ENCODE assay signal across 23 cellular contexts in the genomic region with DNA sequence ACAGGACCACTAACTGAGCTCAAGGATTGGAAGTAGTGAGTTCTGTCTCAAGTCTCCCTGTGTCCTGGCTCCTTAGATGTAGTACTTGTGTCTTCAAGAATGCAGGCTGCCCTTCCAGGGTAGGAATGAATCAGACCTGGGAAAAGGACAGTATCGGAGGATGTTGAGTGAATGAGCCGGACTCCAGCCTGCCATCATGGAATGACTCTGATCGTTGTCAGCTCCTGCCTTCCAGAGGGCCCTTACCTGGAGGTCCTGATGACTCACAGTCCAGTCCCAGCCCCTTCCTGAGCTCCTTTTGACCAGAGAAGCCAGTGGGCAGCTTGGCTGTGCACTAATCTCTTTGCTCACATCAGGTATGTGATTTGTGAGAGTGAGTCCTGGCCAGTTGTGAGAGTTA.
DNase-seq lines count a peak whose midpoint lies in the region; ATAC-seq and TF ChIP-seq lines count a peak whose summit lies in the region.
"Had no signal": no experiment of that assay in that cellular context is flagged by ENCODE, and none has a peak within 500 bp of the region (broad histone marks: within the 10 kb centered on the region; RNA-seq: fewer than 3 reads in every experiment).

No MANE protein-coding gene starts in this region.

- CTCF ChIA-PET in activated CD8-positive, alpha-beta memory T cell treated with anti-CD3 and anti-CD28 coated beads, Interleukin-2, amount 10 ng/mL, durations not matched to agents 7 days and 5 days (lab: Charles Lee), result no interaction called here

- peaks cover 29% of the 10 kb centered on the region for H3K4me1 Mint-ChIP-seq in GM23338
- H3K4me1 Mint-ChIP-seq in activated CD8-positive, alpha-beta memory T cell treated with anti-CD3 and anti-CD28 coated beads, Interleukin-2, amount 10 ng/mL, durations not matched to agents 7 days and 5 days, result no peaks in the 10 kb centered on the region
- H3K4me1 Mint-ChIP-seq: CD14-positive monocyte; CD8-positive, alpha-beta memory T cell had no signal

- TF ChIP-seq CTCF in GM23338 (conservative IDR thresholded peaks at IDR 0.05; ENCODE audit: low read depth in 2 of 2), result no peak
- no peak for TF ChIP-seq CTCF in foreskin fibroblast (IDR thresholded peaks at IDR 0.05; ENCODE audit: low read depth, low read length)

- no peak overlapping the region for H4K91ac ChIP-seq in neuronal stem cell (ENCODE audit: low read depth, low read length, poor library complexity)

- H2BK120ac ChIP-seq in neuronal stem cell (ENCODE audit: low read depth, low read length), result no peak overlapping the region

- H3K9me3 Mint-ChIP-seq in GM23338, result no peaks in the 10 kb centered on the region
- no peaks in the 10 kb centered on the region for H3K9me3 Mint-ChIP-seq in activated CD8-positive, alpha-beta memory T cell treated with anti-CD3 and anti-CD28 coated beads, Interleukin-2, amount 10 ng/mL, durations not matched to agents 7 days and 5 days (ENCODE audit: low read depth)
- H3K9me3 Mint-ChIP-seq: CD4-positive, alpha-beta T cell; CD8-positive, alpha-beta memory T cell; HFFc6 had no signal

- H4K8ac ChIP-seq in neuronal stem cell (ENCODE audit: low read depth, low read length), result peak overlapping the region; percentile 68

- H3K4me3 Mint-ChIP-seq in GM23338, result no peak overlapping the region
- H3K4me3 Mint-ChIP-seq in activated CD8-positive, alpha-beta memory T cell treated with anti-CD3 and anti-CD28 coated beads, Interleukin-2, amount 10 ng/mL, durations not matched to agents 7 days and 5 days, result no peak overlapping the region
- H3K4me3 Mint-ChIP-seq: CD14-positive monocyte; CD4-positive, alpha-beta T cell; CD8-positive, alpha-beta memory T cell; HFFc6 had no signal

- H3K4me1 ChIP-seq in neuronal stem cell (ENCODE audit: control insufficient read depth in 2 of 2, insufficient read depth in 1 of 2, low read depth in 1 of 2, low read length in 2 of 2) (peaks cover 4 to 7% of the 10 kb centered on the region in 2 donors), GM23338 (ENCODE audit: insufficient read depth) (peaks cover 30% of the 10 kb centered on the region)
- H3K4me1 ChIP-seq: A549; BE2C; BLaER1 treated with 17β-estradiol and CSF1 and Interleukin-3, amounts not matched to agents 10 nM and 100 nM had no signal

- H2AK5ac ChIP-seq in neuronal stem cell (ENCODE audit: low read depth, low read length), result no peak overlapping the region

- H3K36me3 ChIP-seq in neuronal stem cell (replicated peaks in 1 of 2; ENCODE audit: control insufficient read depth in 2 of 2, insufficient read depth in 2 of 2, low read length in 2 of 2), result no peaks in the 10 kb centered on the region
- H3K36me3 ChIP-seq in GM23338 (ENCODE audit: insufficient read depth), result no peaks in the 10 kb centered on the region
- H3K36me3 ChIP-seq: BE2C; BLaER1 treated with 17β-estradiol and CSF1 and Interleukin-3, amounts not matched to agents 10 nM and 100 nM; HAP-1 had no signal

- H3K18ac ChIP-seq in neuronal stem cell (ENCODE audit: low read length), result no peak overlapping the region

- no peak overlapping the region for H2BK5ac ChIP-seq in neuronal stem cell (ENCODE audit: low read length)

- DNase-seq in islet precursor cell (peak; percentile 94), neuronal stem cell (ENCODE audit: low spot score) (no peak), GM23338 (ENCODE audit: low spot score) (no peak), LoVo (ENCODE audit: low spot score) (no peak), foreskin fibroblast (no peak)
- DNase-seq in activated CD8-positive, alpha-beta memory T cell treated with anti-CD3 and anti-CD28 coated beads, Interleukin-2, amount 10 ng/mL, durations not matched to agents 7 days and 5 days, result no peak
- DNase-seq: 8988T; ACHN; AML-193; BE2C; CD4-positive, alpha-beta T cell; CD8-positive, alpha-beta memory T cell; DMS 273 treated with DMSO at 0.1 percent for 48 hours; DMS53; DMS79 treated with DMSO at 0.1 percent for 48 hours; GF-D8; GOT3; HFFc6 had no signal

- H3K27ac ChIP-seq in angular gyrus (ENCODE audit: low read depth, low read length) (peak overlapping the region; percentile 82), neuronal stem cell (replicated peaks; ENCODE audit: low read length) (no peak overlapping the region), GM23338 (ENCODE audit: low read depth) (no peak overlapping the region)
- H3K27ac ChIP-seq: A549; BLaER1 treated with 17β-estradiol and CSF1 and Interleukin-3, amounts not matched to agents 10 nM and 100 nM had no signal

- no peak overlapping the region for H3K4me2 ChIP-seq in neuronal stem cell (ENCODE audit: insufficient read depth, low read length, poor library complexity, severe bottlenecking)
- H3K4me2 ChIP-seq in GM23338, result no peak overlapping the region
- H3K4me2 ChIP-seq: A549; BLaER1 treated with 17β-estradiol and CSF1 and Interleukin-3, amounts not matched to agents 10 nM and 100 nM had no signal

- ATAC-seq in GM23338, result no peak
- ATAC-seq in activated CD8-positive, alpha-beta memory T cell treated with anti-CD3 and anti-CD28 coated beads, Interleukin-2, amount 10 ng/mL, durations not matched to agents 7 days and 5 days, result no peak
- ATAC-seq: A549 had no signal

- H3K14ac ChIP-seq in neuronal stem cell (ENCODE audit: low read length), result no peak overlapping the region

- WGBS in neuronal stem cell (ENCODE audit: extremely low coverage in 2 of 2, insufficient read length in 2 of 2, insufficient replicate concordance in 1 of 2), 2 donors, result no CpG with 5 or more reads among the region's 3 CpGs

- H3K9ac ChIP-seq in neuronal stem cell (ENCODE audit: low read depth, low read length, poor library complexity), result no peak overlapping the region
- H3K9ac ChIP-seq: BLaER1 treated with 17β-estradiol and CSF1 and Interleukin-3, amounts not matched to agents 10 nM and 100 nM had no signal

- no peaks in the 10 kb centered on the region for H3K27me3 Mint-ChIP-seq in GM23338 (ENCODE audit: insufficient read depth, low read depth, poor library complexity)
- H3K27me3 Mint-ChIP-seq in activated CD8-positive, alpha-beta memory T cell treated with anti-CD3 and anti-CD28 coated beads, Interleukin-2, amount 10 ng/mL, durations not matched to agents 7 days and 5 days, result peaks cover 11% of the 10 kb centered on the region

- H2BK15ac ChIP-seq in neuronal stem cell (ENCODE audit: low read length), result no peak overlapping the region

- no peak overlapping the region for H3K23ac ChIP-seq in neuronal stem cell (ENCODE audit: low read depth, low read length, poor library complexity)

- H3K36me3 Mint-ChIP-seq in GM23338 (ENCODE audit: low read depth), result no peaks in the 10 kb centered on the region
- no peaks in the 10 kb centered on the region for H3K36me3 Mint-ChIP-seq in activated CD8-positive, alpha-beta memory T cell treated with anti-CD3 and anti-CD28 coated beads, Interleukin-2, amount 10 ng/mL, durations not matched to agents 7 days and 5 days
- H3K36me3 Mint-ChIP-seq: CD14-positive monocyte; CD8-positive, alpha-beta memory T cell had no signal

- H3K4me3 ChIP-seq in neuronal stem cell (ENCODE audit: low read length in 2 of 2), result no peak overlapping the region
- no peak overlapping the region for H3K4me3 ChIP-seq in GM23338
- no peak overlapping the region for H3K4me3 ChIP-seq in foreskin fibroblast (ENCODE audit: low read depth in 1 of 2, low read length in 2 of 2)
- H3K4me3 ChIP-seq: A549; BLaER1 treated with 17β-estradiol and CSF1 and Interleukin-3, amounts not matched to agents 10 nM and 100 nM; HAP-1 had no signal

- H3K9me2 ChIP-seq in GM23338 (ENCODE audit: insufficient read depth), result peaks cover 3% of the 10 kb centered on the region; the same call in 1 of the 2 replicates

- H3K27me3 ChIP-seq in neuronal stem cell (ENCODE audit: control insufficient read depth in 3 of 3, insufficient read depth in 3 of 3, low read depth in 1 of 3, low read length in 3 of 3) (peaks cover 0 to 4% (median 0%) of the 10 kb centered on the region in 3 experiments), GM23338 (ENCODE audit: insufficient read depth) (no peaks in the 10 kb centered on the region)
- H3K27me3 ChIP-seq: BE2C; BLaER1 treated with 17β-estradiol and CSF1 and Interleukin-3, amounts not matched to agents 10 nM and 100 nM had no signal

- no peak overlapping the region for H2AFZ ChIP-seq in neuronal stem cell (ENCODE audit: low read length)
- H2AFZ ChIP-seq in GM23338, result no peak overlapping the region

- no peak overlapping the region for H3K4ac ChIP-seq in neuronal stem cell (ENCODE audit: low read length)

- no peak overlapping the region for H3K27ac Mint-ChIP-seq in GM23338
- H3K27ac Mint-ChIP-seq in activated CD8-positive, alpha-beta memory T cell treated with anti-CD3 and anti-CD28 coated beads, Interleukin-2, amount 10 ng/mL, durations not matched to agents 7 days and 5 days, result no peak overlapping the region
- H3K27ac Mint-ChIP-seq: CD14-positive monocyte; CD4-positive, alpha-beta T cell; CD8-positive, alpha-beta memory T cell; HFFc6 had no signal

- H3F3A ChIP-seq in GM23338 (replicated peaks; ENCODE audit: low read depth), result no peaks in the 10 kb centered on the region

- H4K20me1 ChIP-seq in GM23338 (replicated peaks; ENCODE audit: insufficient read depth), result no peaks in the 10 kb centered on the region
- H4K20me1 ChIP-seq: BLaER1 treated with 17β-estradiol and CSF1 and Interleukin-3, amounts not matched to agents 10 nM and 100 nM had no signal

- no peaks in the 10 kb centered on the region for H3K9me3 ChIP-seq in neuronal stem cell (replicated peaks in 1 of 2; ENCODE audit: control insufficient read depth in 2 of 2, insufficient read depth in 1 of 2, low read depth in 1 of 2, low read length in 2 of 2)
- H3K9me3 ChIP-seq: A549; BE2C; BLaER1 treated with 17β-estradiol and CSF1 and Interleukin-3, amounts not matched to agents 10 nM and 100 nM; HAP-1 had no signal

- no peaks in the 10 kb centered on the region for H3K79me2 ChIP-seq in GM23338 (replicated peaks; ENCODE audit: insufficient read depth)

- H3K79me1 ChIP-seq in neuronal stem cell (ENCODE audit: low read depth, low read length), result no peaks in the 10 kb centered on the region

- no peak overlapping the region for H2BK12ac ChIP-seq in neuronal stem cell (ENCODE audit: low read length)

TF ChIP-seq in GM23338, 12 proteins besides CTCF, POLR2A, EP300 and RAD21 (continues in another document):
- TF ChIP-seq NANOG (IDR thresholded peaks at IDR 0.05; ENCODE audit: borderline replicate concordance) (no peak), EZH2 (IDR thresholded peaks at IDR 0.05; ENCODE audit: low read depth, unreplicated experiment) (no peak), ZNF114 (CRISPR knock-in tag; IDR thresholded peaks at IDR 0.05) (no peak), POLR2AphosphoS5 (IDR thresholded peaks at IDR 0.05; ENCODE audit: low read depth) (no peak), JUNB (IDR thresholded peaks at IDR 0.05; ENCODE audit: unreplicated experiment) (no peak)
- TF ChIP-seq, protein P1, sequence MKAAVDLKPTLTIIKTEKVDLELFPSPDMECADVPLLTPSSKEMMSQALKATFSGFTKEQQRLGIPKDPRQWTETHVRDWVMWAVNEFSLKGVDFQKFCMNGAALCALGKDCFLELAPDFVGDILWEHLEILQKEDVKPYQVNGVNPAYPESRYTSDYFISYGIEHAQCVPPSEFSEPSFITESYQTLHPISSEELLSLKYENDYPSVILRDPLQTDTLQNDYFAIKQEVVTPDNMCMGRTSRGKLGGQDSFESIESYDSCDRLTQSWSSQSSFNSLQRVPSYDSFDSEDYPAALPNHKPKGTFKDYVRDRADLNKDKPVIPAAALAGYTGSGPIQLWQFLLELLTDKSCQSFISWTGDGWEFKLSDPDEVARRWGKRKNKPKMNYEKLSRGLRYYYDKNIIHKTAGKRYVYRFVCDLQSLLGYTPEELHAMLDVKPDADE (IDR thresholded peaks at IDR 0.05), result no peak
